Comparison of ENCODE assay signal across 11 cellular contexts in genomic region chr5:1515311-1515920, GRCh38. TPM values are rescaled to one million over a fixed set of nuclear protein-coding genes. Genes with fewer than 3 reads are reported as not detected.
DNase-seq lines count a peak whose midpoint lies in the region; ATAC-seq and TF ChIP-seq lines count a peak whose summit lies in the region.
"Had no signal": no experiment of that assay in that cellular context is flagged by ENCODE, and none has a peak within 500 bp of the region (broad histone marks: within the 10 kb centered on the region; RNA-seq: fewer than 3 reads in every experiment).

No MANE protein-coding gene starts in this region.

- TF ChIP-seq EP300 in ovary (IDR thresholded peaks at IDR 0.05): no peak

- CTCF ChIA-PET in Calu3 (lab: Charles Lee): interaction anchor here (0.6 to 0.7 kb wide), 2 partner anchors 40 to 1568 kb away, joined by 3 read pairs; no protein-coding TSS in a partner anchor

- H3K27me3 ChIP-seq in Peyer's patch (no peaks in the 10 kb centered on the region), ovary (no peaks in the 10 kb centered on the region)
- H3K27me3 ChIP-seq: heart right ventricle had no signal

- in situ Hi-C loops in ACHN (cut with HindIII; ENCODE audit: low pct_ligation_motif_present, low pct_unique_long_range_greater_than_20kb, low sequenced_read_pairs): no loop called here

- H3K4me3 ChIP-seq in Peyer's patch (no peak overlapping the region), ovary (no peak overlapping the region)
- H3K4me3 ChIP-seq: heart right ventricle had no signal

- BruUV-seq in Calu3 (replicated peaks; lab: Mats Ljungman, UMichigan): no TSS peak

- peaks cover 17% of the 10 kb centered on the region for H3K4me1 Mint-ChIP-seq in Calu3 (ENCODE audit: low read depth, unreplicated experiment)

- intact Hi-C loops in Calu3 (cut with micrococcal nuclease; ENCODE audit: unreplicated experiment): no loop called here
- intact Hi-C loops in left ventricle myocardium superior (cut with micrococcal nuclease): no loop called here
- intact Hi-C loops in ovary (cut with DNase I): no loop called here

- WGBS in ovary, 3 donors: 75 to 82% (median 82%) methylated on average over 11 of the region's 11 CpGs

- H3K36me3 ChIP-seq in Peyer's patch (peaks cover 0 to 18% (median 0%) of the 10 kb centered on the region in 3 donors), ovary (no peaks in the 10 kb centered on the region)

- TF ChIP-seq CTCF in Calu3 (IDR thresholded peaks at IDR 0.05; ENCODE audit: unreplicated experiment) (no peak), Peyer's patch (IDR thresholded peaks at IDR 0.05) (no peak), ovary (IDR thresholded peaks at IDR 0.05) (no peak)

- H3K27ac Mint-ChIP-seq in Calu3 (ENCODE audit: unreplicated experiment): peak overlapping the region; percentile 50

- H3K27me3 Mint-ChIP-seq in Calu3 (ENCODE audit: unreplicated experiment): no peaks in the 10 kb centered on the region

- no peaks in the 10 kb centered on the region for H3K9me3 Mint-ChIP-seq in Calu3 (ENCODE audit: low read depth, unreplicated experiment)

- ATAC-seq in left ventricle myocardium superior (no peak), GM21360 (IDR thresholded peaks at IDR 0.05; ENCODE audit: unreplicated experiment) (no peak)
- ATAC-seq: heart right ventricle had no signal

- no peaks in the 10 kb centered on the region for H3K4me1 ChIP-seq in Peyer's patch
- H3K4me1 ChIP-seq in ovary (ENCODE audit: insufficient read depth): peaks cover 4% of the 10 kb centered on the region

- TF ChIP-seq POLR2A in Peyer's patch (IDR thresholded peaks at IDR 0.05) (no peak), ovary (IDR thresholded peaks at IDR 0.05) (no peak)

- H3K9me3 ChIP-seq in Peyer's patch (no peaks in the 10 kb centered on the region), ovary (no peaks in the 10 kb centered on the region)
- H3K9me3 ChIP-seq: heart right ventricle had no signal

- no peak overlapping the region for H3K4me3 Mint-ChIP-seq in Calu3 (ENCODE audit: low read depth, unreplicated experiment)

- H3K27ac ChIP-seq in Peyer's patch: no peak overlapping the region
- H3K27ac ChIP-seq in ovary: no peak overlapping the region

- peaks cover 18% of the 10 kb centered on the region for H3K36me3 Mint-ChIP-seq in Calu3 (ENCODE audit: insufficient read depth, unreplicated experiment)

- no peak for DNase-seq in Calu3
- DNase-seq in Peyer's patch: peak; percentile 13 to 46 (median 39)
- peak; percentile 19 for DNase-seq in left ventricle myocardium superior
- peak; percentile 3 to 19 (median 12) for DNase-seq in ovary
- no peak for DNase-seq in stimulated activated CD4-positive, alpha-beta T cell treated with anti-CD3 and anti-CD28 coated beads, Interleukin-4, amount 100 ng/mL, for 1 hour
- no peak for DNase-seq in ACHN
- DNase-seq in anterior cingulate cortex (lab: John Stamatoyannopoulos, UW): no peak
- DNase-seq: central memory CD4-positive, alpha-beta T cell; OCI-M1 had no signal

RNA-seq across cellular contexts. Expression of gene LPCAT1, which starts 8.3 kb away (rescaled TPM):
- total RNA-seq in Calu3 (2022) (42.3 and 43.8 TPM in 2 replicates), Peyer's patch (10 to 100 TPM in 3 of 4 donors, 1 to 10 TPM in 1; 8.8 to 59.4 (median 28.5) TPM), left ventricle myocardium superior (13.4 TPM), ovary (10 to 100 TPM; 13.0 to 28.2 (median 25.3) TPM)
- 10 to 100 TPM; 18.7 to 57.1 TPM for polyA plus RNA-seq in ovary

Comparison
In these comparisons a context has a peak if more than half of its experiments do, and no peak if none do; other contexts are left out.
1. DNase-seq: peak in Peyer's patch (3 of 3), left ventricle myocardium superior (single experiment) and ovary (5 of 5); none in Calu3 (single experiment), stimulated activated CD4-positive, alpha-beta T cell treated with anti-CD3 and anti-CD28 coated beads, Interleukin-4, amount 100 ng/mL, for 1 hour (single experiment), ACHN (single experiment) and anterior cingulate cortex (0 of 58).